ENCODE assay signal across 12 cellular contexts in genomic region chr3:26603771-26604170, GRCh38. TPM values are rescaled to one million over a fixed set of nuclear protein-coding genes. Genes with fewer than 3 reads are reported as not detected.
"Had no signal": no experiment of that assay in that cellular context is flagged by ENCODE, and none has a peak within 500 bp of the region (broad histone marks: within the 10 kb centered on the region; RNA-seq: fewer than 3 reads in every experiment).

No MANE protein-coding gene starts in this region.

RNA-seq across cellular contexts. Expression of gene LRRC3B, which starts 18.8 kb away (rescaled TPM):
- total RNA-seq: activated B cell treated with CpG ODN at 0.5 μM for 24 hours; activated CD4-positive, alpha-beta memory T cell treated with anti-CD3 and anti-CD28 coated beads for 36 hours; activated CD4-positive, alpha-beta memory T cell treated with anti-CD3 and anti-CD28 coated beads, Interleukin-2, amount 10 ng/mL, durations not matched to agents 7 days and 5 days; activated CD4-positive, alpha-beta T cell treated with anti-CD3 and anti-CD28 coated beads for 36 hours; activated CD4-positive, alpha-beta T cell treated with anti-CD3 and anti-CD28 coated beads, Interleukin-2, amount 10 ng/mL, durations not matched to agents 24 days and 14 days; activated CD4-positive, alpha-beta T cell treated with anti-CD3 and anti-CD28 coated beads, Interleukin-2, amount 10 ng/mL, durations not matched to agents 7 days and 5 days; activated CD8-positive, alpha-beta memory T cell treated with anti-CD3 and anti-CD28 coated beads for 36 hours; activated CD8-positive, alpha-beta memory T cell treated with anti-CD3 and anti-CD28 coated beads, Interleukin-2, amount 10 ng/mL, durations not matched to agents 7 days and 5 days; activated CD8-positive, alpha-beta T cell treated with anti-CD3 and anti-CD28 coated beads for 36 hours; activated CD8-positive, alpha-beta T cell treated with anti-CD3 and anti-CD28 coated beads, Interleukin-2, amount 10 ng/mL, durations not matched to agents 7 days and 5 days; T-helper 17 cell; T-helper 2 cell treated with Interferon-gamma antibody and Interleukin-4, amounts not matched to agents 100 ng/mL and 5 ng/mL, for 36 hours had no signal
